Comparison of ENCODE assay signal across 9 cellular contexts in genomic region chr10:7475046-7475860, GRCh38.
DNase-seq lines count a peak whose midpoint lies in the region; ATAC-seq, FAIRE-seq and TF ChIP-seq lines count a peak whose summit lies in the region.
"Had no signal": no experiment of that assay in that cellular context is flagged by ENCODE, and none has a peak within 500 bp of the region (broad histone marks: within the 10 kb centered on the region; RNA-seq: fewer than 3 reads in every experiment).

No MANE protein-coding gene starts in this region.

- DNase-seq in NCI-H82 (lab: John Stamatoyannopoulos, UW): peak; percentile 21
- no peak for DNase-seq in NCI-H82 treated with DMSO at 0.1 percent for 48 hours (lab: John Stamatoyannopoulos, UW; ENCODE audit: unreplicated experiment)
- DNase-seq in anterior cingulate cortex (lab: John Stamatoyannopoulos, UW): peak in 50 of 58 donors; percentile 10 to 81 (median 48)
- peak; percentile 64 for DNase-seq in testis
- no peak for DNase-seq in DMS114 treated with DMSO at 0.1 percent for 48 hours (lab: John Stamatoyannopoulos, UW; ENCODE audit: unreplicated experiment)
- no peak for DNase-seq in LoVo (ENCODE audit: low spot score)
- DNase-seq: central memory CD4-positive, alpha-beta T cell had no signal

- no peak for ATAC-seq in GM21367 (IDR thresholded peaks at IDR 0.05; ENCODE audit: unreplicated experiment)

- no peaks in the 10 kb centered on the region for H3K27me3 ChIP-seq in testis

- H3K4me1 ChIP-seq in testis: no peaks in the 10 kb centered on the region

- H3K36me3 ChIP-seq in testis (ENCODE audit: low read depth, missing control alignments): no peaks in the 10 kb centered on the region

- no peak for TF ChIP-seq CTCF in testis (IDR thresholded peaks at IDR 0.05)

- TF ChIP-seq POLR2A in testis (IDR thresholded peaks at IDR 0.05): no peak

- no peaks in the 10 kb centered on the region for H3K9me3 ChIP-seq in testis

- intact Hi-C loops in testis (cut with DNase I; ENCODE audit: low total_unique reads): no loop called here

- peak; percentile 56 for FAIRE-seq in islet of Langerhans (lab: Jason Lieb, UNC)

- 10 to 16% methylated on average over 23 of the region's 23 CpGs for WGBS in testis, 2 donors

- peak overlapping the region; percentile 46 to 86 for H3K27ac ChIP-seq in testis

- H3K4me3 ChIP-seq in testis: peak overlapping the region; percentile 0 to 22

Comparison
In these comparisons a context has a peak if more than half of its experiments do, and no peak if none do; other contexts are left out.
1. DNase-seq: peak in NCI-H82 (single experiment), anterior cingulate cortex (50 of 58) and testis (single experiment); none in NCI-H82 treated with DMSO at 0.1 percent for 48 hours (single experiment), DMS114 treated with DMSO at 0.1 percent for 48 hours (single experiment) and LoVo (single experiment).